In the genomic region with DNA sequence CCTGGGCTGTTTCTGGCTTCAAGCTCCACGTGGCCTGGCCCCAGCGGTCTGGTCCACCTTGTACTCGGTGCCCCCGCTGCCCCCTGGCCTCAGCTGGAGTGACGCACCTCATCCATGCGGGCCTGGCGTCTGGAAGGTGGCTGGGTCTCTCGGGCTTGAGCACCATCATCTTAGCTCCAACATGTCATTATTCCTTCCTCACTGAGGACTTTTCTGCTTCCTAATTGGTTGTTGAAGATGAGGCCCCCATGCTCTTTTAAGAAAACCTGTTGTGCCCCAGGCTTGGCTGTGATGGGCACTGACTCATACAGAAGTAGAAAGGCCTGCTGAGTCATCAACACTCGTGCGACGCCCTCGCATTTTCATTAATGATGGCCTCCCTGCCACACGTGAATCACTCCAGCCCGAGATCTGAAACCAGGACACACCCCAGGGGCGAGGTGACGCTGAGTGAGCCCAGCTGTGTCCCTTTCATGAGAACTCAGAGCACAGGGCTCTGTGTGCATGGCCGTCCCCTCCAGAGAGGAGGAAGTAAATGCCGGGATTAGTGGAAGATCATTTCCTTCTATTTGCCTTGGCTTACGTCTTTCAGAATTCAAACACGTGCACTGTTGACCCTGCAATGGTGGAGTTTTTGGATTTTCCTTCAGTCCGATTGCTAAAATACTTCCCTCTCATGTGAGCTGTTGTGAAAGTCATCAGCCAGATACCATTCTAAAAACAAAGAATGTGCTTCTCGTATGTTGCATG, we compare ENCODE assay signal across 1 cellular context.
TF ChIP-seq lines count a peak whose summit lies in the region.

No MANE protein-coding gene starts in this region.

TF ChIP-seq in HepG2, 621 proteins besides CTCF, POLR2A, EP300 and RAD21:
- TF ChIP-seq MAX (IDR thresholded peaks at IDR 0.05) (0 out of 2 replicates have a peak, but pooled peaks have one; percentile 21), PLRG1 (conservative IDR thresholded peaks at IDR 0.05) (no peak), HMGXB3 (CRISPR knock-in tag; IDR thresholded peaks at IDR 0.05; ENCODE audit: borderline replicate concordance) (no peak), ZNF484 (CRISPR knock-in tag; IDR thresholded peaks at IDR 0.05; ENCODE audit: borderline replicate concordance, low read depth) (no peak), MYC (CRISPR knock-in tag; IDR thresholded peaks at IDR 0.05; ENCODE audit: borderline replicate concordance) (0 out of 2 replicates have a peak, but pooled peaks have one; percentile 22), CHCHD3 (CRISPR knock-in tag; IDR thresholded peaks at IDR 0.05) (no peak), ZBTB7B (CRISPR knock-in tag; IDR thresholded peaks at IDR 0.05) (no peak), MAFF (IDR thresholded peaks at IDR 0.05; ENCODE audit: low read depth, low read length) (peak; percentile 66; the same call in 1 of the 2 replicates), NFE2 (CRISPR knock-in tag; IDR thresholded peaks at IDR 0.05) (no peak), ESRRA (CRISPR knock-in tag; IDR thresholded peaks at IDR 0.05; ENCODE audit: low read depth) (no peak), FOXA3 (CRISPR knock-in tag; IDR thresholded peaks at IDR 0.05) (no peak), ZNF687 (CRISPR knock-in tag; IDR thresholded peaks at IDR 0.05) (peak; percentile 35; the same call in 1 of the 2 replicates), SNAI1 (CRISPR knock-in tag; IDR thresholded peaks at IDR 0.05; ENCODE audit: borderline replicate concordance) (no peak), FOSL2 (CRISPR knock-in tag; IDR thresholded peaks at IDR 0.05) (peak; percentile 84), RARG (CRISPR knock-in tag; IDR thresholded peaks at IDR 0.05; ENCODE audit: low read depth) (no peak), KDM3A (CRISPR knock-in tag; IDR thresholded peaks at IDR 0.05; ENCODE audit: low read depth) (no peak), MAFK (conservative IDR thresholded peaks at IDR 0.05 in 1 of 2, IDR thresholded peaks at IDR 0.05 in 1 of 2; ENCODE audit: low read length in 2 of 2) (peak; percentile 65 to 71), ATF7 (IDR thresholded peaks at IDR 0.05) (no peak), ATF7 (CRISPR knock-in tag; IDR thresholded peaks at IDR 0.05) (no peak), BHLHE40 (IDR thresholded peaks at IDR 0.05; ENCODE audit: low read length) (peak; percentile 71)
- TF ChIP-seq, protein P1, sequence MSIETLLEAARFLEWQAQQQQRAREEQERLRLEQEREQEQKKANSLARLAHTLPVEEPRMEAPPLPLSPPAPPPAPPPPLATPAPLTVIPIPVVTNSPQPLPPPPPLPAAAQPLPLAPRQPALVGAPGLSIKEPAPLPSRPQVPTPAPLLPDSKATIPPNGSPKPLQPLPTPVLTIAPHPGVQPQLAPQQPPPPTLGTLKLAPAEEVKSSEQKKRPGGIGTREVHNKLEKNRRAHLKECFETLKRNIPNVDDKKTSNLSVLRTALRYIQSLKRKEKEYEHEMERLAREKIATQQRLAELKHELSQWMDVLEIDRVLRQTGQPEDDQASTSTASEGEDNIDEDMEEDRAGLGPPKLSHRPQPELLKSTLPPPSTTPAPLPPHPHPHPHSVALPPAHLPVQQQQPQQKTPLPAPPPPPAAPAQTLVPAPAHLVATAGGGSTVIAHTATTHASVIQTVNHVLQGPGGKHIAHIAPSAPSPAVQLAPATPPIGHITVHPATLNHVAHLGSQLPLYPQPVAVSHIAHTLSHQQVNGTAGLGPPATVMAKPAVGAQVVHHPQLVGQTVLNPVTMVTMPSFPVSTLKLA (IDR thresholded peaks at IDR 0.05): peak; percentile 21; the same call in 1 of the 2 replicates
- TF ChIP-seq, protein P2, sequence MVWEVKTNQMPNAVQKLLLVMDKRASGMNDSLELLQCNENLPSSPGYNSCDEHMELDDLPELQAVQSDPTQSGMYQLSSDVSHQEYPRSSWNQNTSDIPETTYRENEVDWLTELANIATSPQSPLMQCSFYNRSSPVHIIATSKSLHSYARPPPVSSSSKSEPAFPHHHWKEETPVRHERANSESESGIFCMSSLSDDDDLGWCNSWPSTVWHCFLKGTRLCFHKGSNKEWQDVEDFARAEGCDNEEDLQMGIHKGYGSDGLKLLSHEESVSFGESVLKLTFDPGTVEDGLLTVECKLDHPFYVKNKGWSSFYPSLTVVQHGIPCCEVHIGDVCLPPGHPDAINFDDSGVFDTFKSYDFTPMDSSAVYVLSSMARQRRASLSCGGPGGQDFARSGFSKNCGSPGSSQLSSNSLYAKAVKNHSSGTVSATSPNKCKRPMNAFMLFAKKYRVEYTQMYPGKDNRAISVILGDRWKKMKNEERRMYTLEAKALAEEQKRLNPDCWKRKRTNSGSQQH (CRISPR knock-in tag; IDR thresholded peaks at IDR 0.05; ENCODE audit: low read depth): no peak
- TF ChIP-seq, protein P3, sequence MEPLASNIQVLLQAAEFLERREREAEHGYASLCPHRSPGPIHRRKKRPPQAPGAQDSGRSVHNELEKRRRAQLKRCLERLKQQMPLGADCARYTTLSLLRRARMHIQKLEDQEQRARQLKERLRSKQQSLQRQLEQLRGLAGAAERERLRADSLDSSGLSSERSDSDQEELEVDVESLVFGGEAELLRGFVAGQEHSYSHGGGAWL (CRISPR knock-in tag; IDR thresholded peaks at IDR 0.05): no peak
TF ChIP-seq in HepG2: peak in this region for 8.
